Comparison of ENCODE assay signal across 15 cellular contexts in genomic region chr1:179310721-179311120, GRCh38. TPM values are rescaled to one million over a fixed set of nuclear protein-coding genes. Genes with fewer than 3 reads are reported as not detected.
DNase-seq lines count a peak whose midpoint lies in the region; ATAC-seq and TF ChIP-seq lines count a peak whose summit lies in the region.
"Had no signal": no experiment of that assay in that cellular context is flagged by ENCODE, and none has a peak within 500 bp of the region (broad histone marks: within the 10 kb centered on the region; RNA-seq: fewer than 3 reads in every experiment).

No MANE protein-coding gene starts in this region.

- H3K4me3 ChIP-seq in RWPE2 (ENCODE audit: severe bottlenecking) (no peak overlapping the region), foreskin fibroblast (ENCODE audit: low read depth in 1 of 2, low read length in 2 of 2) (no peak overlapping the region)

- intact Hi-C loops in activated naive CD4-positive, alpha-beta T cell treated with anti-CD3 and anti-CD28 coated beads for 36 hours (cut with micrococcal nuclease): no loop called here

- peaks cover 37% of the 10 kb centered on the region for H3K4me1 Mint-ChIP-seq in activated naive CD4-positive, alpha-beta T cell treated with anti-CD3 and anti-CD28 coated beads for 36 hours (ENCODE audit: low read depth)

- H3K9me3 Mint-ChIP-seq in activated naive CD4-positive, alpha-beta T cell treated with anti-CD3 and anti-CD28 coated beads, Interleukin-2, amount 50 U/mL, for 72 hours: no peaks in the 10 kb centered on the region
- H3K9me3 Mint-ChIP-seq in activated naive CD4-positive, alpha-beta T cell treated with anti-CD3 and anti-CD28 coated beads for 36 hours: no peaks in the 10 kb centered on the region
- H3K9me3 Mint-ChIP-seq: CD4-positive, CD25-positive, alpha-beta regulatory T cell had no signal

- peaks cover 8 to 30% of the 10 kb centered on the region in 2 donors for H3K36me3 Mint-ChIP-seq in activated naive CD4-positive, alpha-beta T cell treated with anti-CD3 and anti-CD28 coated beads, Interleukin-2, amount 50 U/mL, for 72 hours
- H3K36me3 Mint-ChIP-seq in activated naive CD4-positive, alpha-beta T cell treated with anti-CD3 and anti-CD28 coated beads for 36 hours (ENCODE audit: low read depth): peaks cover 41% of the 10 kb centered on the region

- peaks cover 16% of the 10 kb centered on the region for H3K4me1 ChIP-seq in RWPE2 (ENCODE audit: insufficient read depth, poor library complexity, severe bottlenecking)

- no peaks in the 10 kb centered on the region for H3K9me3 ChIP-seq in RWPE2 (ENCODE audit: severe bottlenecking)

- no peak overlapping the region for H3K4me3 Mint-ChIP-seq in activated naive CD4-positive, alpha-beta T cell treated with anti-CD3 and anti-CD28 coated beads for 36 hours
- H3K4me3 Mint-ChIP-seq: CD4-positive, CD25-positive, alpha-beta regulatory T cell had no signal

- peak; percentile 59 to 71 for ATAC-seq in activated naive CD4-positive, alpha-beta T cell treated with anti-CD3 and anti-CD28 coated beads, Interleukin-2, amount 50 U/mL, for 72 hours
- ATAC-seq in RWPE2 (ENCODE audit: low read depth): peak; percentile 94

- no peaks in the 10 kb centered on the region for H3K36me3 ChIP-seq in RWPE2 (ENCODE audit: low read depth)

- H3K27ac Mint-ChIP-seq in activated naive CD4-positive, alpha-beta T cell treated with anti-CD3 and anti-CD28 coated beads, Interleukin-2, amount 50 U/mL, for 72 hours: no peak overlapping the region
- no peak overlapping the region for H3K27ac Mint-ChIP-seq in activated naive CD4-positive, alpha-beta T cell treated with anti-CD3 and anti-CD28 coated beads for 36 hours
- H3K27ac Mint-ChIP-seq: CD4-positive, CD25-positive, alpha-beta regulatory T cell had no signal

- no peak for TF ChIP-seq CTCF in RWPE2 (IDR thresholded peaks at IDR 0.05; ENCODE audit: poor library complexity, severe bottlenecking)
- TF ChIP-seq CTCF in foreskin fibroblast (IDR thresholded peaks at IDR 0.05; ENCODE audit: low read depth, low read length): no peak

- H3K27me3 Mint-ChIP-seq in activated naive CD4-positive, alpha-beta T cell treated with anti-CD3 and anti-CD28 coated beads for 36 hours (ENCODE audit: low read depth): no peaks in the 10 kb centered on the region
- H3K27me3 Mint-ChIP-seq: CD4-positive, CD25-positive, alpha-beta regulatory T cell had no signal

- DNase-seq in activated naive CD4-positive, alpha-beta T cell treated with anti-CD3 and anti-CD28 coated beads, Interleukin-2, amount 50 U/mL, for 72 hours (ENCODE audit: low spot score in 2 of 2): no peak
- DNase-seq in activated naive CD4-positive, alpha-beta T cell treated with anti-CD3 and anti-CD28 coated beads for 36 hours: no peak
- no peak for DNase-seq in RWPE2 (ENCODE audit: low spot score)
- DNase-seq in foreskin fibroblast: peak; percentile 84 to 87
- peak; percentile 79 for DNase-seq in stromal cell of bone marrow (ENCODE audit: low read depth)
- no peak for DNase-seq in NCI-H524 treated with DMSO at 0.1 percent for 48 hours (lab: John Stamatoyannopoulos, UW)
- no peak for DNase-seq in NCI-H524 (lab: John Stamatoyannopoulos, UW)
- DNase-seq in dedifferentiated amniotic fluid mesenchymal stem cell (ENCODE audit: extremely low spot score): no peak
- DNase-seq: activated naive CD4-positive, alpha-beta T cell treated with anti-CD3 and anti-CD28 coated beads, Interleukin-2, amount 50 U/mL, for 16 hours; CD4-positive, CD25-positive, alpha-beta regulatory T cell; midbrain; NCI-H1092 treated with DMSO at 0.1 percent for 48 hours; stimulated activated naive CD4-positive, alpha-beta T cell had no signal

- H3K27ac ChIP-seq in RWPE2 (ENCODE audit: poor library complexity, severe bottlenecking): peak overlapping the region; percentile 83
- H3K27ac ChIP-seq: VCaP had no signal

- CTCF ChIA-PET in activated naive CD4-positive, alpha-beta T cell treated with anti-CD3 and anti-CD28 coated beads for 36 hours (lab: Charles Lee): no interaction called here

- no peaks in the 10 kb centered on the region for H3K27me3 ChIP-seq in RWPE2 (ENCODE audit: insufficient read depth, poor library complexity, severe bottlenecking)

RNA-seq across cellular contexts. Expression of gene SOAT1, which starts 17.1 kb away (rescaled TPM):
- 10 to 100 TPM; 33.2 to 40.7 TPM for total RNA-seq in activated naive CD4-positive, alpha-beta T cell treated with anti-CD3 and anti-CD28 coated beads, Interleukin-2, amount 50 U/mL, for 72 hours
- total RNA-seq in activated naive CD4-positive, alpha-beta T cell treated with anti-CD3 and anti-CD28 coated beads for 36 hours: 10 to 100 TPM; 38.8 to 42.4 TPM

RNA-seq across cellular contexts. Expression of gene AXDND1, which starts 55.0 kb away (rescaled TPM):
- total RNA-seq in activated naive CD4-positive, alpha-beta T cell treated with anti-CD3 and anti-CD28 coated beads, Interleukin-2, amount 50 U/mL, for 72 hours: 1 to 10 TPM in 1 of 2 donors, under 1 TPM in 1; 0.36 to 1.1 TPM
- total RNA-seq in activated naive CD4-positive, alpha-beta T cell treated with anti-CD3 and anti-CD28 coated beads for 36 hours: under 1 TPM; 0.57 to 0.67 TPM
- total RNA-seq: CD4-positive, CD25-positive, alpha-beta regulatory T cell; glomerular endothelial cell had no signal

Comparison
In these comparisons a context has a peak if more than half of its experiments do, and no peak if none do; other contexts are left out.
1. DNase-seq: peak in foreskin fibroblast (2 of 2) and stromal cell of bone marrow (single experiment); none in activated naive CD4-positive, alpha-beta T cell treated with anti-CD3 and anti-CD28 coated beads, Interleukin-2, amount 50 U/mL, for 72 hours (0 of 2), activated naive CD4-positive, alpha-beta T cell treated with anti-CD3 and anti-CD28 coated beads for 36 hours (single experiment), RWPE2 (single experiment), NCI-H524 treated with DMSO at 0.1 percent for 48 hours (single experiment), NCI-H524 (0 of 2) and dedifferentiated amniotic fluid mesenchymal stem cell (single experiment).